29 cellular contexts compared by ENCODE assay signal in genomic region chr20:57106030-57106682, GRCh38.
DNase-seq lines count a peak whose midpoint lies in the region; ATAC-seq, FAIRE-seq and TF ChIP-seq lines count a peak whose summit lies in the region.
"Had no signal": no experiment of that assay in that cellular context is flagged by ENCODE, and none has a peak within 500 bp of the region (broad histone marks: within the 10 kb centered on the region; RNA-seq: fewer than 3 reads in every experiment).

No MANE protein-coding gene starts in this region.

- FAIRE-seq in GM12892 (lab: Jason Lieb, UNC), result no peak
- FAIRE-seq: colon had no signal

- H3K27ac ChIP-seq in RWPE2 (ENCODE audit: poor library complexity, severe bottlenecking), result no peak overlapping the region
- H3K27ac ChIP-seq: ascending aorta, cardiac muscle cell, gastrocnemius medialis, GM23248, psoas muscle, sigmoid colon, transverse colon had no signal

- TF ChIP-seq CTCF in RWPE2 (IDR thresholded peaks at IDR 0.05; ENCODE audit: poor library complexity, severe bottlenecking) (no peak), GM10266 (IDR thresholded peaks at IDR 0.05; ENCODE audit: control insufficient read depth, insufficient read depth, low read depth, missing control alignments) (no peak)

- H3K4me3 ChIP-seq in RWPE2 (ENCODE audit: severe bottlenecking), result no peak overlapping the region
- H3K4me3 ChIP-seq: ascending aorta, cardiac muscle cell, gastrocnemius medialis, GM23248, lung, psoas muscle, sigmoid colon, transverse colon had no signal

- no peaks in the 10 kb centered on the region for H3K4me1 ChIP-seq in RWPE2 (ENCODE audit: insufficient read depth, poor library complexity, severe bottlenecking)
- H3K4me1 ChIP-seq: ascending aorta, gastrocnemius medialis, psoas muscle, sigmoid colon had no signal

- no peak for ATAC-seq in RWPE2 (ENCODE audit: low read depth)
- ATAC-seq: activated CD8-positive, alpha-beta memory T cell treated with anti-CD3 and anti-CD28 coated beads, Interleukin-2, amount 10 ng/mL, durations not matched to agents 7 days and 5 days; gastrocnemius medialis; left cardiac atrium; naive thymus-derived CD8-positive, alpha-beta T cell; psoas muscle had no signal

- H3K27me3 ChIP-seq in RWPE2 (ENCODE audit: insufficient read depth, poor library complexity, severe bottlenecking), result peaks cover 33% of the 10 kb centered on the region
- H3K27me3 ChIP-seq: ascending aorta, cardiac muscle cell, gastrocnemius medialis, transverse colon had no signal

- no peak for TF ChIP-seq POLR2A in GM12892 (IDR thresholded peaks at IDR 0.05; ENCODE audit: low read depth, low read length)

- no peaks in the 10 kb centered on the region for H3K9me3 ChIP-seq in RWPE2 (ENCODE audit: severe bottlenecking)
- H3K9me3 ChIP-seq: ascending aorta, gastrocnemius medialis, psoas muscle, sigmoid colon, transverse colon had no signal

- DNase-seq in ELF-1 (ENCODE audit: low read depth, low spot score) (peak; percentile 53), HuH-7.5 (ENCODE audit: low spot score) (peak; percentile 55), RWPE2 (ENCODE audit: low spot score) (peak; percentile 57), iPS-NIHi7 (ENCODE audit: extremely low spot score) (peak; percentile 67), GOT3 (lab: John Stamatoyannopoulos, UW) (no peak), GM12892 (ENCODE audit: insufficient read length) (no peak), GM10266 (ENCODE audit: extremely low spot score) (no peak)
- DNase-seq in activated CD4-positive, alpha-beta T cell treated with anti-CD3 and anti-CD28 coated beads, Interleukin-2, amount 50 U/mL, for 4 hours, result no peak
- DNase-seq: activated CD4-positive, CD25-positive, alpha-beta regulatory T cell; activated CD8-positive, alpha-beta memory T cell treated with anti-CD3 and anti-CD28 coated beads, Interleukin-2, amount 10 ng/mL, durations not matched to agents 7 days and 5 days; activated T-cell treated with anti-CD3 and anti-CD28 coated beads, Interleukin-2, amount 50 U/mL, for 48 hours; CD8-positive, alpha-beta memory T cell; DMS153; gastrocnemius medialis; GM23248; left cardiac atrium; naive thymus-derived CD8-positive, alpha-beta T cell; NCI-H1092 treated with DMSO at 0.1 percent for 48 hours; NCI-H1930; NK-92 treated with Interleukin-12 subunit alpha and Interleukin-12 subunit beta, amount 100 ng/mL, for 24 hours; psoas muscle; sigmoid colon; stimulated activated CD4-positive, alpha-beta T cell treated with anti-CD3 and anti-CD28 coated beads, Interleukin-4, amount 100 ng/mL, for 4 hours; T-helper 1 cell; transverse colon had no signal

- H3K36me3 ChIP-seq in RWPE2 (ENCODE audit: low read depth), result no peaks in the 10 kb centered on the region
- H3K36me3 ChIP-seq: ascending aorta, cardiac muscle cell, gastrocnemius medialis, sigmoid colon, transverse colon had no signal

Comparison
In these comparisons a context has a peak if more than half of its experiments do, and no peak if none do; other contexts are left out.
1. DNase-seq: peak in ELF-1 (single experiment), HuH-7.5 (single experiment), RWPE2 (single experiment) and iPS-NIHi7 (single experiment); none in GOT3 (single experiment), activated CD4-positive, alpha-beta T cell treated with anti-CD3 and anti-CD28 coated beads, Interleukin-2, amount 50 U/mL, for 4 hours (0 of 2), GM12892 (single experiment) and GM10266 (single experiment).